Comparison of ENCODE assay signal across 8 cellular contexts in the genomic region with DNA sequence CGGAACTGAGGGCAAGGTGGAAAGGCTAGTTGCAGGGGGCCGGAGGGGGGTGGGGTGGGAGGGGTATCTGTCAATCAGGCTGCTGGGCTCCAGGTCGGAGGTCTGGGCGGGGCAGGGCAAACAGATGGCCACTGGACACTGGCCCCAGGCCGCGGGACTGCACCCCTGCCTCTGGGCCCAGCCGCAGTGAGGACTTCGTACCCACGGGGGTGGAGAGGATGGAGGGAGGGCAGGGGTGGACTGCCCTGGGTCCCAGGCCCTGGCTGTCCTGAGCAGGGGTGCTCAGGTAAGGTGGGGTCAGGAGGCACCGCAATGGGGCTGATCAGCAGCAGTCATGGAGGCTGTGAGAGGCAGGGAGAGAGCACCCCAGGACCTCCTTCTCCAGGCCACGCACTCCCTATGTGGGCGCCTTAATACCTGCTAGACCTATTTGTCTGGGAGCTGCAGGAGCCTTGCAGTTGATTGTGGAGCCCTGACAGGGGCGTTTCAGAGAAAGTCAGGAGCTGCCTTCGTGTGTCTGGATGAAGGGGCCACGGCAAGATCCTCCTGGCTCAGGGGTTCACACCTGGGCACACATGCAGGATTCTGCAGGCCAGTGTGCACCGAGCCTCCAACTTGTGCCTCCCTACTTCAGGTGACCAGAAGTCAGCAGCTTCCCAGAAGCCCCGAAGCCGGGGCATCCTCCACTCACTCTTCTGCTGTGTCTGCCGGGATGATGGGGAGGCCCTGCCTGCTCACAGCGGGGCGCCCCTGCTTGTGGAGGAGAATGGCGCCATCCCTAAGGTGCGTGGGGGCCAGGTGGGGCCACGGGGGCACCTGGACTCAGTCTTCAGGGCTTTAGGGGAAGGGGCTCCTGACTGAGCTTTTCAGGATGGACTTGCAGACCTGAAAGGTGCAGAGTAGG. TPM values are rescaled to one million over a fixed set of nuclear protein-coding genes. Genes with fewer than 3 reads are reported as not detected.
DNase-seq lines count a peak whose midpoint lies in the region; ATAC-seq and TF ChIP-seq lines count a peak whose summit lies in the region.

No MANE protein-coding gene starts in this region.

- peak overlapping the region; percentile 97 to 100 (median 100) for H3K27ac ChIP-seq in sigmoid colon

- H3K4me1 Mint-ChIP-seq in WTC11, result peaks cover 29% of the 10 kb centered on the region
- H3K4me1 Mint-ChIP-seq in glutamatergic neuron (ENCODE audit: low read depth, unreplicated experiment), result peaks cover 20% of the 10 kb centered on the region

- CTCF ChIA-PET in WTC11 (lab: Charles Lee), result interaction anchor here (1.4 kb wide), 1 partner anchor 114 kb away, joined by 6 read pairs; no protein-coding TSS in a partner anchor

- TF ChIP-seq POLR2A in sigmoid colon (IDR thresholded peaks at IDR 0.05), result no peak

- H3K4me1 ChIP-seq in sigmoid colon, result peaks cover 0 to 63% (median 56%) of the 10 kb centered on the region in 4 donors

- peaks cover 8% of the 10 kb centered on the region for H3K36me3 Mint-ChIP-seq in WTC11
- no peaks in the 10 kb centered on the region for H3K36me3 Mint-ChIP-seq in glutamatergic neuron (ENCODE audit: unreplicated experiment)

- ATAC-seq in WTC11 (no peak), HG02970 (IDR thresholded peaks at IDR 0.05; ENCODE audit: low FRiP score, unreplicated experiment) (no peak)

- TF ChIP-seq CTCF in GM12875 (IDR thresholded peaks at IDR 0.05; ENCODE audit: borderline replicate concordance, insufficient read depth, low read depth, low read length) (no peak), WTC11 (IDR thresholded peaks at IDR 0.05) (no peak), glutamatergic neuron (IDR thresholded peaks at IDR 0.05; ENCODE audit: partially characterized antibody, unreplicated experiment) (no peak), sigmoid colon (IDR thresholded peaks at IDR 0.05) (no peak)

- intact Hi-C loops in sigmoid colon (cut with DNase I), result loop anchor here (10.0 kb wide), 1 partner anchor 254 kb away; the partner anchor contains the start of genes BCS1L and ZNF142

- TF ChIP-seq EP300 in sigmoid colon (IDR thresholded peaks at IDR 0.05), result no peak

- no peak for DNase-seq in WTC11 (ENCODE audit: low spot score)
- no peak for DNase-seq in glutamatergic neuron
- peak; percentile 73 for DNase-seq in sigmoid colon
- DNase-seq in NCI-H2081 (lab: John Stamatoyannopoulos, UW), result no peak
- no peak for DNase-seq in cerebellar nuclear complex (lab: John Stamatoyannopoulos, UW)
- no peak for DNase-seq in activated CD4-positive, CD25-positive, alpha-beta regulatory T cell treated with anti-CD3 and anti-CD28 coated beads, Interleukin-2, amount 50 U/mL, for 72 hours

- H3K9me3 Mint-ChIP-seq in WTC11 (no peaks in the 10 kb centered on the region), glutamatergic neuron (ENCODE audit: unreplicated experiment) (peaks cover 13% of the 10 kb centered on the region)

- 25 to 39% methylated on average over 24 of the region's 24 CpGs for WGBS in sigmoid colon, 2 donors

- POLR2A ChIA-PET in WTC11 (lab: Charles Lee), result no interaction called here

- no peaks in the 10 kb centered on the region for H3K27me3 ChIP-seq in sigmoid colon

- H3K4me3 ChIP-seq in GM12875 (ENCODE audit: low read depth, low read length) (peak overlapping the region; percentile 84), sigmoid colon (peak overlapping the region; percentile 92 to 100 (median 98))

- peak overlapping the region; percentile 38 for H3K4me3 Mint-ChIP-seq in WTC11
- H3K4me3 Mint-ChIP-seq in glutamatergic neuron (ENCODE audit: unreplicated experiment), result peak overlapping the region; percentile 42

- no peak overlapping the region for H3K27ac Mint-ChIP-seq in WTC11
- no peak overlapping the region for H3K27ac Mint-ChIP-seq in glutamatergic neuron (ENCODE audit: unreplicated experiment)

- H3K36me3 ChIP-seq in sigmoid colon, result peaks cover 11 to 40% (median 31%) of the 10 kb centered on the region in 4 donors

- no peaks in the 10 kb centered on the region for H3K9me3 ChIP-seq in sigmoid colon

- H3K27me3 Mint-ChIP-seq in WTC11 (ENCODE audit: low read depth) (peaks cover 30% of the 10 kb centered on the region), glutamatergic neuron (ENCODE audit: unreplicated experiment) (peaks cover 18% of the 10 kb centered on the region)

TF ChIP-seq in WTC11, 78 proteins besides CTCF, POLR2A, EP300 and RAD21:
- TF ChIP-seq CBFB (CRISPR knock-in tag; IDR thresholded peaks at IDR 0.05; ENCODE audit: low read depth) (no peak), CREM (CRISPR knock-in tag; IDR thresholded peaks at IDR 0.05) (no peak), GABPB1 (CRISPR knock-in tag; IDR thresholded peaks at IDR 0.05) (peak; percentile 40; the same call in 1 of the 2 replicates), EMX1 (CRISPR knock-in tag; IDR thresholded peaks at IDR 0.05) (no peak), FOXP1 (CRISPR knock-in tag; IDR thresholded peaks at IDR 0.05; ENCODE audit: borderline replicate concordance) (peak; percentile 54; the same call in 1 of the 2 replicates), PRRX2 (CRISPR knock-in tag; IDR thresholded peaks at IDR 0.05) (no peak), ZNF138 (CRISPR knock-in tag; conservative IDR thresholded peaks at IDR 0.05) (no peak)
- TF ChIP-seq, protein P1, sequence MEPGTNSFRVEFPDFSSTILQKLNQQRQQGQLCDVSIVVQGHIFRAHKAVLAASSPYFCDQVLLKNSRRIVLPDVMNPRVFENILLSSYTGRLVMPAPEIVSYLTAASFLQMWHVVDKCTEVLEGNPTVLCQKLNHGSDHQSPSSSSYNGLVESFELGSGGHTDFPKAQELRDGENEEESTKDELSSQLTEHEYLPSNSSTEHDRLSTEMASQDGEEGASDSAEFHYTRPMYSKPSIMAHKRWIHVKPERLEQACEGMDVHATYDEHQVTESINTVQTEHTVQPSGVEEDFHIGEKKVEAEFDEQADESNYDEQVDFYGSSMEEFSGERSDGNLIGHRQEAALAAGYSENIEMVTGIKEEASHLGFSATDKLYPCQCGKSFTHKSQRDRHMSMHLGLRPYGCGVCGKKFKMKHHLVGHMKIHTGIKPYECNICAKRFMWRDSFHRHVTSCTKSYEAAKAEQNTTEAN (CRISPR knock-in tag; IDR thresholded peaks at IDR 0.05), result no peak
TF ChIP-seq in WTC11: peak in this region for 2.

RNA-seq across cellular contexts. Expression of gene CTDSP1, which starts 1.5 kb away (rescaled TPM):
- total RNA-seq in WTC11 (2021), result 25.4 to 27.9 TPM (median 27.4 TPM) in 3 replicates
- 9.7 TPM for total RNA-seq in glutamatergic neuron (ENCODE audit: unreplicated experiment)
- total RNA-seq in sigmoid colon, result 10 to 100 TPM; 78.4 to 90.3 (median 80.7) TPM
- 100 to 1,000 TPM in 2 of 3 donors, 10 to 100 TPM in 1; 75.1 to 120 (median 105) TPM for polyA plus RNA-seq in sigmoid colon

RNA-seq across cellular contexts. Expression of gene VIL1, which starts 17.7 kb away (rescaled TPM):
- total RNA-seq in WTC11 (2021) (2.9 to 3.8 TPM (median 3.0 TPM) in 3 replicates), glutamatergic neuron (ENCODE audit: unreplicated experiment) (not detected), sigmoid colon (1 to 10 TPM in 1 of 4 donors, under 1 TPM in 1, not detected in 2; 0.71 to 2.8 TPM)
- 100 to 1,000 TPM; 111 to 172 (median 170) TPM for polyA plus RNA-seq in sigmoid colon

RNA-seq across cellular contexts. Expression of gene SLC11A1, which starts 19.1 kb away (rescaled TPM):
- 0.25 to 0.55 TPM (median 0.31 TPM) in 3 replicates for total RNA-seq in WTC11 (2021)
- not detected for total RNA-seq in glutamatergic neuron (ENCODE audit: unreplicated experiment)
- 10 to 100 TPM; 13.8 to 19.0 (median 16.9) TPM for total RNA-seq in sigmoid colon
- 1 to 10 TPM; 1.2 to 7.0 (median 1.6) TPM for polyA plus RNA-seq in sigmoid colon

RNA-seq across cellular contexts. Expression of gene CATIP, which starts 44.5 kb away (rescaled TPM):
- 0.25 to 0.26 TPM in 2 of 3 replicates, not detected in the other for total RNA-seq in WTC11 (2021)
- not detected for total RNA-seq in glutamatergic neuron (ENCODE audit: unreplicated experiment)
- total RNA-seq in sigmoid colon, result not detected
- under 1 TPM in 1 of 3 donors, not detected in 2; 0.07 TPM for polyA plus RNA-seq in sigmoid colon
